Comparison of ENCODE assay signal across 26 cellular contexts in genomic region chr1:174656409-174657059, GRCh38.
"Had no signal": no experiment of that assay in that cellular context is flagged by ENCODE, and none has a peak within 500 bp of the region (broad histone marks: within the 10 kb centered on the region; RNA-seq: fewer than 3 reads in every experiment).

No MANE protein-coding gene starts in this region.

- H3K36me3 ChIP-seq: ascending aorta had no signal

- H3K27me3 ChIP-seq: ascending aorta had no signal

- ATAC-seq: activated CD4-positive, alpha-beta T cell treated with anti-CD3 and anti-CD28 coated beads for 36 hours; activated CD8-positive, alpha-beta memory T cell treated with anti-CD3 and anti-CD28 coated beads, Interleukin-2, amount 10 ng/mL, durations not matched to agents 7 days and 5 days; activated CD8-positive, alpha-beta T cell treated with anti-CD3 and anti-CD28 coated beads, Interleukin-2, amount 10 ng/mL, durations not matched to agents 7 days and 5 days; activated naive CD8-positive, alpha-beta T cell treated with anti-CD3 and anti-CD28 coated beads, Interleukin-2, amount 50 U/mL, for 24 hours had no signal

- H3K4me1 ChIP-seq: ascending aorta had no signal

- DNase-seq: activated B cell treated with CpG ODN at 0.5 μM for 24 hours; activated CD4-positive, alpha-beta memory T cell treated with anti-CD3 and anti-CD28 coated beads, Interleukin-2, amount 10 ng/mL, durations not matched to agents 7 days and 5 days; activated CD4-positive, alpha-beta T cell treated with anti-CD3 and anti-CD28 coated beads for 1 hour; activated CD4-positive, alpha-beta T cell treated with anti-CD3 and anti-CD28 coated beads for 36 hours; activated CD4-positive, alpha-beta T cell treated with anti-CD3 and anti-CD28 coated beads for 48 hours; activated CD4-positive, alpha-beta T cell treated with anti-CD3 and anti-CD28 coated beads, Interleukin-2, amount 10 ng/mL, durations not matched to agents 7 days and 5 days; activated CD4-positive, alpha-beta T cell treated with anti-CD3 and anti-CD28 coated beads, Interleukin-2, amount 50 U/mL, for 48 hours; activated CD8-positive, alpha-beta memory T cell treated with anti-CD3 and anti-CD28 coated beads for 24 hours; activated CD8-positive, alpha-beta memory T cell treated with anti-CD3 and anti-CD28 coated beads, Interleukin-2, amount 10 ng/mL, durations not matched to agents 7 days and 5 days; activated CD8-positive, alpha-beta memory T cell treated with anti-CD3 and anti-CD28 coated beads, Interleukin-2, amount 50 U/mL, for 48 hours; activated CD8-positive, alpha-beta T cell treated with anti-CD3 and anti-CD28 coated beads, Interleukin-2, amount 10 ng/mL, durations not matched to agents 7 days and 5 days; activated effector memory CD4-positive, alpha-beta T cell treated with Interleukin-2 at 50 U/mL for 16 hours; activated gamma-delta T cell; activated naive CD4-positive, alpha-beta T cell treated with anti-CD3 and anti-CD28 coated beads, Interleukin-2, amount 10 ng/mL, durations not matched to agents 7 days and 5 days; activated naive CD4-positive, alpha-beta T cell treated with Interleukin-2 at 50 U/mL for 16 hours; activated naive CD8-positive, alpha-beta T cell treated with anti-CD3 and anti-CD28 coated beads, Interleukin-2, amount 10 ng/mL, durations not matched to agents 7 days and 5 days; activated naive CD8-positive, alpha-beta T cell treated with anti-CD3 and anti-CD28 coated beads, Interleukin-2, amount 50 U/mL, for 24 hours; activated T-cell treated with anti-CD3 and anti-CD28 coated beads, Interleukin-2, amount 50 U/mL, for 24 hours; activated T-cell treated with anti-CD3 and anti-CD28 coated beads, Interleukin-2, amount 50 U/mL, for 48 hours; amygdala; central memory CD4-positive, alpha-beta T cell; T-helper 1 cell; T-helper 2 cell; T-helper 9 cell had no signal

- H3K9me3 ChIP-seq: ascending aorta had no signal

- H3K4me3 ChIP-seq: ascending aorta had no signal

- H3K27ac ChIP-seq: ascending aorta, VCaP had no signal
